Comparison of ENCODE assay signal across 8 cellular contexts in the genomic region with DNA sequence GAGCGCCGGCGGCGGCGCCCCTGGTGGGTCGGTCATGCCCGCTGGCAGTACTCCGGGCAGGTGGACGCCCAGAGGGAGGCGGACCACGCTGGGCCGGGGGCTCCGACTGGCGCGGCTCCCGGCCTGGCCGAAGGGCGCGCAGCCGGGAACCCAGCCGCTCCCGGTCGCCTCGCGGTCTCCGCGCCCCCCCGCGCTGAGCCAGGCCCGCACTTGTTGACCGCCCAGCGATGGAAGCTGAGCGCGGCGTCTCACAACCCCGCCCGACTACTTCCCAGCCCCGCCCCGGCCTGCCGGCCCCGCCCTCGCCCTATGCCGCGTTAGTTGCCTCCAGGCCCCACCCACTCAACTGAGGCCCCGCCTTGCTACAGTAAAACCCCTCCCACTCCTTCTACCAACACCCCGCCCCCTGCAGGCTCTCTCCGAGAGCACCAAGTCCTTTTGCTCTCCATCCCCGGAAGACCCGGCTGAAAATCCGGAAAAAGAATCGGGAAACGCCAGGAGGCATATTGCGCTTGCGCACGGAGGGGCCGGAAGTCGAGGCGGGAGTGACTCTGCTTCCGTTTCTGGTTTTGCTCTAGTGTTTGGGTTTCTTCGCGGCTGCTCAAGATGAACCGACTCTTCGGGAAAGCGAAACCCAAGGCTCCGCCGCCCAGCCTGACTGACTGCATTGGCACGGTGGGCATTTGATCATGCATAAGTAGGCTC. TPM values are rescaled to one million over a fixed set of nuclear protein-coding genes. Genes with fewer than 3 reads are reported as not detected.
DNase-seq lines count a peak whose midpoint lies in the region; ATAC-seq and TF ChIP-seq lines count a peak whose summit lies in the region.

A gene (minus strand): TSS at position 236 of the 705 bp plus-strand sequence.
A gene (plus strand): TSS at position 577 of the 705 bp plus-strand sequence. CDS start 30 bp downstream, at position 607.

- peak within 1 kb of the TSS; percentile 62 for H3K27ac ChIP-seq in angular gyrus (ENCODE audit: low read depth, low read length)
- peak within 1 kb of the TSS; percentile 89 to 90 for H3K27ac ChIP-seq in prostate gland
- peak within 1 kb of the TSS; percentile 89 for H3K27ac ChIP-seq in urinary bladder (ENCODE audit: low read depth)

- DNase-seq in NCI-H187 (lab: John Stamatoyannopoulos, UW) (peak; percentile 93 to 94), T-helper 2 cell (peak; percentile 99 to 100 (median 99)), left ventricle myocardium superior (peak; percentile 100), prostate gland (ENCODE audit: low spot score) (peak; percentile 100)

- no peaks in the 10 kb centered on the region for H3K27me3 ChIP-seq in prostate gland (replicated peaks; ENCODE audit: insufficient read depth)

- H3K9me3 ChIP-seq in prostate gland, result no peaks in the 10 kb centered on the region

- intact Hi-C loops in left ventricle myocardium superior (cut with micrococcal nuclease), result no loop called here
- intact Hi-C loops in prostate gland (cut with DNase I), result loop anchor here (5.0 kb wide), 1 partner anchor 97 kb away; a partner anchor contains a TSS

- peak; percentile 84 for ATAC-seq in GM18498 (IDR thresholded peaks at IDR 0.05; ENCODE audit: unreplicated experiment)
- ATAC-seq in HG02938 (IDR thresholded peaks at IDR 0.05; ENCODE audit: unreplicated experiment), result peak; percentile 82
- ATAC-seq in left ventricle myocardium superior, result peak; percentile 97

- peak; percentile 96 for TF ChIP-seq POLR2A in prostate gland (IDR thresholded peaks at IDR 0.05)

- H3K4me3 ChIP-seq in prostate gland (peak within 1 kb of the TSS; percentile 85 to 90), urinary bladder (ENCODE audit: low read depth, low read length) (peak within 1 kb of the TSS; percentile 67)

- TF ChIP-seq CTCF in prostate gland (IDR thresholded peaks at IDR 0.05), result peak; percentile 43 to 74 (median 56)

- peaks cover 8% of the 10 kb centered on the region for H3K4me1 ChIP-seq in prostate gland (replicated peaks)
- H3K4me1 ChIP-seq in urinary bladder (ENCODE audit: insufficient read depth), result no peaks in the 10 kb centered on the region

- H3K36me3 ChIP-seq in prostate gland (peaks cover 5 to 7% of the 10 kb centered on the region in 2 donors), urinary bladder (ENCODE audit: insufficient read depth) (no peaks in the 10 kb centered on the region)

- 1% methylated on average over 58 of the region's 67 CpGs for WGBS in prostate gland
- under 1% methylated on average over 67 of the region's 67 CpGs for WGBS in urinary bladder

RNA-seq across cellular contexts. Expression of the first gene that starts in this region (rescaled TPM):
- total RNA-seq in left ventricle myocardium superior, result 161 TPM
- 100 to 1,000 TPM in 1 of 2 donors, 10 to 100 TPM in 1; 94.9 to 112 TPM for total RNA-seq in prostate gland
- total RNA-seq in urinary bladder, result 46.8 TPM
- 142 TPM for polyA plus RNA-seq in urinary bladder

RNA-seq across cellular contexts. Expression of the second gene that starts in this region (rescaled TPM):
- total RNA-seq in left ventricle myocardium superior, result 49.4 TPM
- 10 to 100 TPM; 48.8 to 84.2 TPM for total RNA-seq in prostate gland
- 76.9 TPM for total RNA-seq in urinary bladder
- 79.6 TPM for polyA plus RNA-seq in urinary bladder

Comparison
In these comparisons a context has a peak if more than half of its experiments do, and no peak if none do; other contexts are left out.
1. Peak in every context shown above with its lines: DNase-seq, ATAC-seq, H3K4me3 ChIP-seq and H3K27ac ChIP-seq.